Comparison of ENCODE assay signal across 9 cellular contexts in genomic region chr18:907880-908512, GRCh38. TPM values are rescaled to one million over a fixed set of nuclear protein-coding genes. Genes with fewer than 3 reads are reported as not detected.
DNase-seq lines count a peak whose midpoint lies in the region; ATAC-seq, FAIRE-seq and TF ChIP-seq lines count a peak whose summit lies in the region.
"Had no signal": no experiment of that assay in that cellular context is flagged by ENCODE, and none has a peak within 500 bp of the region (broad histone marks: within the 10 kb centered on the region; RNA-seq: fewer than 3 reads in every experiment).

No MANE protein-coding gene starts in this region.

- TF ChIP-seq RAD21 in A549 (conservative IDR thresholded peaks at IDR 0.05 in 1 of 2, IDR thresholded peaks at IDR 0.05 in 1 of 2): no peak

- peaks cover 18 to 23% of the 10 kb centered on the region in 2 donors for H3K4me1 Mint-ChIP-seq in natural killer cell

- H3K9me3 Mint-ChIP-seq in natural killer cell: no peaks in the 10 kb centered on the region

- intact Hi-C loops in natural killer cell (cut with micrococcal nuclease): no loop called here

- no peak for TF ChIP-seq EP300 in A549 (IDR thresholded peaks at IDR 0.05)

- DNase-seq in A549 (ENCODE audit: low read depth in 1 of 2, low spot score in 1 of 2) (no peak), HFF-Myc (ENCODE audit: extremely low read depth, low read depth) (no peak), coronary artery (ENCODE audit: low spot score) (no peak), natural killer cell (no peak), NCI-H2029 treated with DMSO at 0.1 percent for 48 hours (lab: John Stamatoyannopoulos, UW) (no peak)
- DNase-seq in stimulated activated naive CD4-positive, alpha-beta T cell treated with Interleukin-2 at 50 U/mL for 16 hours (lab: John Stamatoyannopoulos, UW): no peak
- DNase-seq in effector CD4-positive, alpha-beta T cell: no peak
- DNase-seq: MM.1S had no signal

- CTCF ChIA-PET in A549 (lab: Yijun Ruan, JAX): interaction anchor here (0.6 kb wide), 1 partner anchor 173 kb away, joined by 3 read pairs; no protein-coding TSS in a partner anchor

- POLR2A ChIA-PET in A549 (lab: Yijun Ruan, JAX): no interaction called here

- H3K4me3 Mint-ChIP-seq in natural killer cell: peak overlapping the region; percentile 74

- TF ChIP-seq POLR2A in A549 (IDR thresholded peaks at IDR 0.05; ENCODE audit: low read length): no peak

- no peaks in the 10 kb centered on the region for H3K9me3 ChIP-seq in A549

- H3K27ac ChIP-seq in A549 (no peak overlapping the region), coronary artery (no peak overlapping the region)

- TF ChIP-seq CTCF in A549 (IDR thresholded peaks at IDR 0.05) (no peak), HFF-Myc (IDR thresholded peaks at IDR 0.05; ENCODE audit: low read depth, low read length, missing control alignments) (no peak), coronary artery (IDR thresholded peaks at IDR 0.05) (no peak), natural killer cell (IDR thresholded peaks at IDR 0.05) (no peak)

- 13% methylated on average over 11 of the region's 51 CpGs for WGBS in A549 (ENCODE audit: missing lambda C conversion rate)

- H3K27me3 Mint-ChIP-seq in natural killer cell (ENCODE audit: low read depth in 2 of 2): peaks cover 59 to 78% of the 10 kb centered on the region in 2 donors

- H3K4me1 ChIP-seq in A549: peaks cover 9% of the 10 kb centered on the region; the same call in 1 of the 3 replicates

- no peak; a peak in 1 of 6 replicates for ATAC-seq in A549
- ATAC-seq in natural killer cell: no peak
- ATAC-seq in activated CD4-positive, CD25-positive, alpha-beta regulatory T cell treated with anti-CD3 and anti-CD28 coated beads, Interleukin-2, amount 50 U/mL, for 24 hours: no peak

- H3K4me3 ChIP-seq in A549 (peak overlapping the region; percentile 38), HFF-Myc (replicated peaks; ENCODE audit: low read depth, low read length) (peak overlapping the region; percentile 2), coronary artery (peak overlapping the region; percentile 71)

- no peak overlapping the region for H3K27ac Mint-ChIP-seq in natural killer cell

- no peak for FAIRE-seq in A549 (lab: Jason Lieb, UNC)

- peaks cover 9% of the 10 kb centered on the region for H3K36me3 Mint-ChIP-seq in natural killer cell

- H3K4me2 ChIP-seq in A549: peak overlapping the region; percentile 84

TF ChIP-seq in A549, 52 proteins besides CTCF, POLR2A, EP300 and RAD21:
- TF ChIP-seq RNF2 (IDR thresholded peaks at IDR 0.05; ENCODE audit: borderline replicate concordance, low read depth) (0 out of 2 replicates have a peak, but pooled peaks have one; percentile 14), ZC3H11A (IDR thresholded peaks at IDR 0.05) (no peak)
TF ChIP-seq in A549: peak in this region for 1.

RNA-seq across cellular contexts. Expression of gene ADCYAP1, which starts 3.3 kb away (rescaled TPM):
- polyA plus RNA-seq in A549 (2011; rRNA removed): not detected in 2 replicates
- polyA plus RNA-seq in A549 (2012; cell fraction: cytosol; rRNA removed): not detected in 2 replicates
- not detected in 2 replicates for polyA plus RNA-seq in A549 (2012; cell fraction: nucleus; rRNA removed)
- not detected in 3 replicates for polyA plus RNA-seq in A549 (2017; fragmentation: RNase III; extraction: RNeasy Plus Mini Kit Qiagen cat#74134 plus additional on column Dnase treatment)
- not detected in 2 replicates for polyA minus RNA-seq in A549 (2011; rRNA and poly(A)+ RNA removed)
- total RNA-seq in natural killer cell: under 1 TPM in 1 of 3 donors, not detected in 2; 0.45 TPM

Comparison
In these comparisons a context has a peak if more than half of its experiments do, and no peak if none do; other contexts are left out.
1. H3K4me3 ChIP-seq: peak in every context shown above with its lines; median percentile 71 in coronary artery; 38 in A549; 2 in HFF-Myc.